ENCODE assay signal across 16 cellular contexts in genomic region chr11:118640332-118641154, GRCh38. TPM values are rescaled to one million over a fixed set of nuclear protein-coding genes. Genes with fewer than 3 reads are reported as not detected.
DNase-seq lines count a peak whose midpoint lies in the region; FAIRE-seq and TF ChIP-seq lines count a peak whose summit lies in the region.
"Had no signal": no experiment of that assay in that cellular context is flagged by ENCODE, and none has a peak within 500 bp of the region (broad histone marks: within the 10 kb centered on the region; RNA-seq: fewer than 3 reads in every experiment).

No MANE protein-coding gene starts in this region.

- no peaks in the 10 kb centered on the region for H3K9me3 Mint-ChIP-seq in osteocyte (ENCODE audit: unreplicated experiment)
- H3K9me3 Mint-ChIP-seq: activated T-cell treated with anti-CD3 and anti-CD28 coated beads, Interleukin-2, amount 50 U/mL, for 4 hours had no signal

- peak; percentile 73 for FAIRE-seq in bronchial epithelial cell (lab: Jason Lieb, UNC)

- H3K4me3 ChIP-seq in bronchial epithelial cell (ENCODE audit: low read depth, low read length): no peak overlapping the region

- no peaks in the 10 kb centered on the region for H3K27me3 Mint-ChIP-seq in osteocyte (ENCODE audit: unreplicated experiment)

- no peaks in the 10 kb centered on the region for H3K27me3 ChIP-seq in bronchial epithelial cell (ENCODE audit: control insufficient read depth, insufficient read depth, low read length)

- TF ChIP-seq CTCF in bronchial epithelial cell (IDR thresholded peaks at IDR 0.05; ENCODE audit: insufficient read depth, low read length, severe bottlenecking): peak; percentile 64
- TF ChIP-seq CTCF in osteocyte (IDR thresholded peaks at IDR 0.05): peak; percentile 40
- TF ChIP-seq CTCF in GM10266 (IDR thresholded peaks at IDR 0.05; ENCODE audit: control insufficient read depth, insufficient read depth, low read depth, missing control alignments): no peak

- DNase-seq in DMS 273 (lab: John Stamatoyannopoulos, UW; ENCODE audit: unreplicated experiment) (peak; percentile 32), DMS 273 treated with DMSO at 0.1 percent for 48 hours (lab: John Stamatoyannopoulos, UW) (no peak), NCI-H510A (lab: John Stamatoyannopoulos, UW) (peak; percentile 34), bronchial epithelial cell (ENCODE audit: low read depth) (no peak), osteocyte (ENCODE audit: extremely low spot score, unreplicated experiment) (no peak), GM10266 (ENCODE audit: extremely low spot score) (no peak), NCI-H446 treated with DMSO at 0.1 percent for 48 hours (lab: John Stamatoyannopoulos, UW) (no peak), NOMO-1 (lab: John Stamatoyannopoulos, UW; ENCODE audit: unreplicated experiment in 2 of 2) (no peak)
- DNase-seq: activated CD4-positive, CD25-positive, alpha-beta regulatory T cell treated with anti-CD3 and anti-CD28 coated beads, Interleukin-2, amount 50 U/mL, for 72 hours; activated T-cell treated with anti-CD3 and anti-CD28 coated beads, Interleukin-2, amount 50 U/mL, for 4 hours; aorta; hypothalamus; KG1; retina had no signal

- H3K36me3 Mint-ChIP-seq in osteocyte (ENCODE audit: unreplicated experiment): peaks cover 42% of the 10 kb centered on the region

- H3K4me3 Mint-ChIP-seq in osteocyte (ENCODE audit: unreplicated experiment): no peak overlapping the region
- H3K4me3 Mint-ChIP-seq: activated T-cell treated with anti-CD3 and anti-CD28 coated beads, Interleukin-2, amount 50 U/mL, for 4 hours had no signal

- no peaks in the 10 kb centered on the region for H3K4me1 Mint-ChIP-seq in osteocyte (ENCODE audit: unreplicated experiment)

- peaks cover 28% of the 10 kb centered on the region for H3K36me3 ChIP-seq in bronchial epithelial cell (ENCODE audit: control insufficient read depth, insufficient read depth, low read length)

- no peak overlapping the region for H3K27ac Mint-ChIP-seq in osteocyte (ENCODE audit: unreplicated experiment)

RNA-seq across cellular contexts. Expression of gene PHLDB1, which starts 33.1 kb away (rescaled TPM):
- 13.3 and 22.6 TPM in 2 replicates for total RNA-seq in bronchial epithelial cell
- total RNA-seq in osteocyte: 160 and 165 TPM in 2 replicates

RNA-seq across cellular contexts. Expression of gene TREH, which starts 38.9 kb away (rescaled TPM):
- total RNA-seq in bronchial epithelial cell: not detected in 2 replicates
- total RNA-seq in osteocyte: not detected in 2 replicates
- total RNA-seq: A172; activated T-cell treated with anti-CD3 and anti-CD28 coated beads, Interleukin-2, amount 50 U/mL, for 4 hours; aorta; temporal lobe had no signal

Comparison
In these comparisons a context has a peak if more than half of its experiments do, and no peak if none do; other contexts are left out.
1. DNase-seq: peak in DMS 273 (single experiment) and NCI-H510A (single experiment); none in DMS 273 treated with DMSO at 0.1 percent for 48 hours (single experiment), bronchial epithelial cell (single experiment), osteocyte (single experiment), GM10266 (single experiment), NCI-H446 treated with DMSO at 0.1 percent for 48 hours (single experiment) and NOMO-1 (0 of 2).